8 cellular contexts compared by ENCODE assay signal in genomic region chr1:27557596-27558340, GRCh38. TPM values are rescaled to one million over a fixed set of nuclear protein-coding genes. Genes with fewer than 3 reads are reported as not detected.
DNase-seq lines count a peak whose midpoint lies in the region; ATAC-seq, FAIRE-seq and TF ChIP-seq lines count a peak whose summit lies in the region.
"Had no signal": no experiment of that assay in that cellular context is flagged by ENCODE, and none has a peak within 500 bp of the region (broad histone marks: within the 10 kb centered on the region; RNA-seq: fewer than 3 reads in every experiment).

No MANE protein-coding gene starts in this region.

- DNase-seq in HT1080 (ENCODE audit: low read depth), result peak; percentile 37
- no peak for DNase-seq in HepG2 (ENCODE audit: low spot score)
- DNase-seq in suprapubic skin (ENCODE audit: low spot score in 2 of 2), result no peak
- no peak for DNase-seq in NCI-H446 (lab: John Stamatoyannopoulos, UW)
- no peak for DNase-seq in CD1c-positive myeloid dendritic cell (ENCODE audit: extremely low spot score)
- DNase-seq: NCI-H524 treated with DMSO at 0.1 percent for 48 hours had no signal

- in situ Hi-C loops in HepG2 (cut with HindIII; ENCODE audit: extremely low pct_ligation_motif_present, low pct_unique_long_range_greater_than_20kb), result loop anchor here (5.0 kb wide), 1 partner anchor 50 kb away; no protein-coding TSS in a partner anchor

- CTCF ChIA-PET in HepG2 (lab: Yijun Ruan, JAX; ENCODE audit: low intra/inter-chr PET ratio, low total read pairs), result interaction anchor here (1.3 to 2.0 kb wide), 3 partner anchors 12 to 105 kb away, joined by 3 to 24 read pairs (median 7); no protein-coding TSS in a partner anchor

- intact Hi-C loops in HepG2 (cut with micrococcal nuclease; ENCODE audit: unreplicated experiment), result no loop called here

- H3K9ac ChIP-seq in HepG2 (ENCODE audit: insufficient read depth, low read depth, low read length), result no peak overlapping the region

- H3K27ac ChIP-seq in angular gyrus (ENCODE audit: low read depth, low read length) (peak overlapping the region; percentile 13), HepG2 (ENCODE audit: extremely low read length, insufficient read depth, low read length) (peak overlapping the region; percentile 33), suprapubic skin (peak overlapping the region; percentile 82)

- H3K9me3 ChIP-seq in HepG2 (ENCODE audit: low read length), result no peaks in the 10 kb centered on the region
- no peaks in the 10 kb centered on the region for H3K9me3 ChIP-seq in suprapubic skin

- no peak for TF ChIP-seq RAD21 in HepG2 (CRISPR knock-in tag; IDR thresholded peaks at IDR 0.05)

- no peak for TF ChIP-seq EP300 in HepG2 (IDR thresholded peaks at IDR 0.05; ENCODE audit: low read depth in 2 of 2, low read length in 2 of 2)
- TF ChIP-seq EP300 in HepG2 (CRISPR knock-in tag; IDR thresholded peaks at IDR 0.05; ENCODE audit: borderline replicate concordance), result no peak
- no peak for TF ChIP-seq EP300 in suprapubic skin (IDR thresholded peaks at IDR 0.05)

- peaks cover 69% of the 10 kb centered on the region for H3K4me1 ChIP-seq in HepG2 (ENCODE audit: insufficient read depth, low read length)
- peaks cover 85% of the 10 kb centered on the region for H3K4me1 ChIP-seq in suprapubic skin

- no TSS peak for BruUV-seq in HepG2 (replicated peaks; lab: Mats Ljungman, UMichigan)

- no peak overlapping the region for H3K4me2 ChIP-seq in HepG2 (ENCODE audit: low read depth, low read length)

- H3K36me3 ChIP-seq in HepG2 (replicated peaks in 1 of 2; ENCODE audit: control insufficient read depth in 1 of 2, insufficient read depth in 2 of 2, low read length in 2 of 2) (peaks cover 4 to 11% of the 10 kb centered on the region in 2 experiments; a peak in 3 of 5 replicates), suprapubic skin (peaks cover 3% of the 10 kb centered on the region)

- no peak for ATAC-seq in HepG2
- ATAC-seq in GM21717 (IDR thresholded peaks at IDR 0.05; ENCODE audit: unreplicated experiment), result no peak

- no peak for TF ChIP-seq CTCF in HepG2 (CRISPR knock-in tag; IDR thresholded peaks at IDR 0.05)
- no peak for TF ChIP-seq CTCF in suprapubic skin (IDR thresholded peaks at IDR 0.05)

- H3K4me3 ChIP-seq in HepG2 (replicated peaks in 1 of 3; ENCODE audit: insufficient read depth in 1 of 3, low read depth in 2 of 3, low read length in 3 of 3) (no peak overlapping the region), suprapubic skin (no peak overlapping the region)

- 0 out of 4 replicates have a peak, but pooled peaks of 1 of the 2 experiments have one; percentile 19 for TF ChIP-seq POLR2A in HepG2 (IDR thresholded peaks at IDR 0.05; ENCODE audit: insufficient read depth in 1 of 2, low read depth in 2 of 2, low read length in 2 of 2)
- TF ChIP-seq POLR2A in suprapubic skin (IDR thresholded peaks at IDR 0.05), result no peak

- H3K27me3 ChIP-seq in HepG2 (ENCODE audit: control insufficient read depth in 1 of 2, insufficient read depth in 2 of 2, low read length in 2 of 2), result no peaks in the 10 kb centered on the region
- H3K27me3 ChIP-seq in suprapubic skin, result no peaks in the 10 kb centered on the region

- POLR2A ChIA-PET in HepG2 (lab: Yijun Ruan, JAX), result interaction anchor here (1.3 to 3.2 kb wide), 8 partner anchors 10 to 49 kb away, joined by 3 to 26 read pairs (median 12); partner anchors contain the start of gene AHDC1

- WGBS in HepG2 (ENCODE audit: low lambda C conversion rate), result 91% methylated on average over 9 of the region's 11 CpGs
- 41% methylated on average over 9 of the region's 11 CpGs for WGBS in suprapubic skin

- H3K79me2 ChIP-seq in HepG2 (ENCODE audit: insufficient read depth, low read length), result peaks cover under 1% of the 10 kb centered on the region

- peak; percentile 12 for FAIRE-seq in HepG2 (lab: Jason Lieb, UNC)

- H2AFZ ChIP-seq in HepG2 (ENCODE audit: low read length), result no peak overlapping the region

- no peaks in the 10 kb centered on the region for H4K20me1 ChIP-seq in HepG2 (ENCODE audit: insufficient read depth, low read length)

TF ChIP-seq in HepG2, 621 proteins besides CTCF, POLR2A, EP300 and RAD21 (continues in another document):
- no peak for TF ChIP-seq PAF1 (CRISPR knock-in tag; IDR thresholded peaks at IDR 0.05)
- TF ChIP-seq ZNF687 (CRISPR knock-in tag; IDR thresholded peaks at IDR 0.05), result 0 out of 2 replicates have a peak, but pooled peaks have one; percentile 7
- no peak for TF ChIP-seq ZNF362 (CRISPR knock-in tag; IDR thresholded peaks at IDR 0.05; ENCODE audit: borderline replicate concordance)

RNA-seq across cellular contexts. Expression of gene AHDC1, which starts 46.2 kb away (rescaled TPM):
- total RNA-seq in HT1080 (2014; rRNA removed; shearing (Covaris generic)), result 9.4 and 10.3 TPM in 2 replicates
- polyA plus RNA-seq in HT1080 (2015; cell fraction: cytosol; rRNA removed), result 10.2 and 11.5 TPM in 2 replicates
- polyA plus RNA-seq in HT1080 (2015; cell fraction: nucleus; rRNA removed), result 17.6 and 24.6 TPM in 2 replicates
- total RNA-seq in HepG2 (2016; rRNA removed; fragmentation: Illumina TruSeq; extraction: Trizol) (2.6 and 2.7 TPM in 2 replicates), suprapubic skin (100 to 1,000 TPM in 1 of 4 donors, 10 to 100 TPM in 3; 46.7 to 103 (median 60.1) TPM)
- total RNA-seq in HepG2 (2016; cell fraction: cytosol; rRNA removed; fragmentation: Illumina TruSeq; extraction: Trizol; ENCODE audit: low read depth), result 1.9 and 2.6 TPM in 2 replicates
- total RNA-seq in HepG2 (2016; cell fraction: insoluble cytoplasmic fraction; rRNA removed; fragmentation: Illumina TruSeq; extraction: Trizol), result 3.1 and 3.5 TPM in 2 replicates
- total RNA-seq in HepG2 (2016; cell fraction: membrane; rRNA removed; fragmentation: Illumina TruSeq; extraction: Trizol), result 1.6 and 2.4 TPM in 2 replicates
- 3.0 and 6.6 TPM in 2 replicates for total RNA-seq in HepG2 (2016; cell fraction: nucleus; rRNA removed; fragmentation: Illumina TruSeq; extraction: Trizol)
- 1.0 and 1.2 TPM in 2 replicates for polyA plus RNA-seq in HepG2 (2011; rRNA removed)
- 0.52 and 0.72 TPM in 2 replicates for polyA plus RNA-seq in HepG2 (2011; cell fraction: cytosol; rRNA removed)
- 7.0 and 8.3 TPM in 2 replicates for polyA plus RNA-seq in HepG2 (2011; cell fraction: nucleus; rRNA removed)
- polyA plus RNA-seq in HepG2 (2012), result 4.7 and 7.3 TPM in 2 replicates
- polyA plus RNA-seq in HepG2 (2016; cell fraction: cytosol; fragmentation: Illumina TruSeq; extraction: Trizol; ENCODE audit: low read depth), result 0.24 and 0.35 TPM in 2 replicates
- 3.9 and 4.0 TPM in 2 replicates for polyA plus RNA-seq in HepG2 (2016; cell fraction: insoluble cytoplasmic fraction; fragmentation: Illumina TruSeq; extraction: Trizol; ENCODE audit: low read depth)
- polyA plus RNA-seq in HepG2 (2016; cell fraction: membrane; fragmentation: Illumina TruSeq; extraction: Trizol; ENCODE audit: low read depth), result 0.32 and 0.57 TPM in 2 replicates
- polyA plus RNA-seq in HepG2 (2016; cell fraction: nucleus; fragmentation: Illumina TruSeq; extraction: Trizol; ENCODE audit: insufficient read depth, low read depth), result 12.2 and 16.8 TPM in 2 replicates
- polyA minus RNA-seq in HepG2 (2011; rRNA and poly(A)+ RNA removed; ENCODE audit: low replicate concordance), result 3.1 and 6.5 TPM in 2 replicates
- polyA minus RNA-seq in HepG2 (2011; cell fraction: cytosol; rRNA and poly(A)+ RNA removed), result 3.1 and 3.7 TPM in 2 replicates
- 5.1 and 5.3 TPM in 2 replicates for polyA minus RNA-seq in HepG2 (2011; cell fraction: nucleus; rRNA and poly(A)+ RNA removed)

Comparison
In these comparisons a context has a peak if more than half of its experiments do, and no peak if none do; other contexts are left out.
1. H3K27ac ChIP-seq: peak in every context shown above with its lines; median percentile 82 in suprapubic skin; 33 in HepG2; 13 in angular gyrus.